In the genomic region with DNA sequence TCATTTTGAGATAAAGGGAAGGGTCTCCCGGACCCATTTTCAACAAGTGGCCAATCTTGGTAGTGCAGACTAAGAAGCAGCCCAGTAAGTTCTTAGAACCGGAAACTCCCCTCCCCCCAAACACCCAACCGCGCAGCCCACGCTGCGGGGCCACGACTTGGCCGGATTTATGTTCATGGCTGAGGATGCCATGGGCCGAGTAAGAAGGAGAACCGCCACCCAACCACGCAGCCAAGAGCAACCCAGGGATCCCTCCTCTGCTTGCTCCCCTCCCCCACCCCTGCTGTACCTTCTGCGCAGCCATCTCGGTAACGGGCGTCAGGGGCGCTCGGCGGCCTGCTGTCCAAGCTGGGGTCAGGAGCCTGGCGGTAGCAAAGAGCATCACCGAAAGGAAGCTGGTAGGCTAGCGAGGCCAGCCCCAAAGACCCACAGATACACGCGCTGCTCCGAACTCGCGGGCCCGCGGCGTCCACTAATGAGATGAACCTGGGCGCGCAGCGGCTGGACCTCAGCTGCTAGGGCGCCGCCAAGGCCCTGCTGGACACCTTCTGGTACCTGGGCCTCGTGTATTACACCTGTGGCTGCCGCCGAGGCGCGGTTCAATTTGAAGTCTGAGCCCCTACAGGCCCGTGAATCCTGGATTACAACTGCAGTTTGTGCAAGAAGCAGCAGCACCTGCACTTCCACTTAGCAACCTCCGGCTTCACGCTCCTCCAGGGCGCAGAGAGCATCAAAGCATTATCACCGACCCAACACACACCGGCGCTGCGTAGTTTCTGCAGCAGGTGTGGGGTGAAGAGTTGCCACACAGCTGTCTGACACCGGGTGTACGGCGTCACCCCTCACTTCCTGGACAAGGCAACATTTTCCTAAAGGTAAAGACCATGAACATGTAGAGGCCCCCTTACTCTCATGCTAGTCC, we compare ENCODE assay signal across 8 cellular contexts.
DNase-seq lines count a peak whose midpoint lies in the region; ATAC-seq and TF ChIP-seq lines count a peak whose summit lies in the region.

No MANE protein-coding gene starts in this region.

- intact Hi-C loops in esophagus squamous epithelium (cut with DNase I) (no loop called here), prostate gland (cut with DNase I) (no loop called here), upper lobe of right lung (cut with DNase I) (no loop called here)

- H3K27ac ChIP-seq in esophagus squamous epithelium: peak overlapping the region in 2 of 4 donors; percentile 25 to 28
- peak overlapping the region; percentile 35 to 45 for H3K27ac ChIP-seq in prostate gland
- no peak overlapping the region for H3K27ac ChIP-seq in upper lobe of right lung
- H3K27ac ChIP-seq in WERI-Rb-1: no peak overlapping the region

- no peaks in the 10 kb centered on the region for H3K9me3 ChIP-seq in esophagus squamous epithelium
- H3K9me3 ChIP-seq in prostate gland: no peaks in the 10 kb centered on the region
- H3K9me3 ChIP-seq in upper lobe of right lung: no peaks in the 10 kb centered on the region
- H3K9me3 ChIP-seq in WERI-Rb-1 (ENCODE audit: severe bottlenecking): no peaks in the 10 kb centered on the region

- peaks cover 0 to 8% (median 0%) of the 10 kb centered on the region in 3 donors for H3K4me1 ChIP-seq in esophagus squamous epithelium
- H3K4me1 ChIP-seq in prostate gland (replicated peaks): no peaks in the 10 kb centered on the region
- no peaks in the 10 kb centered on the region for H3K4me1 ChIP-seq in upper lobe of right lung

- DNase-seq in NCI-H146 (lab: John Stamatoyannopoulos, UW) (peak; percentile 2), NCI-H146 treated with DMSO at 0.1 percent for 48 hours (lab: John Stamatoyannopoulos, UW; ENCODE audit: unreplicated experiment) (no peak), activated T-cell treated with anti-CD3 and anti-CD28 coated beads for 24 hours (ENCODE audit: low read depth) (peak; percentile 22), esophagus squamous epithelium (lab: John Stamatoyannopoulos, UW) (no peak), prostate gland (ENCODE audit: low spot score) (peak; percentile 4), upper lobe of right lung (peak; percentile 66), GM13976 (ENCODE audit: low spot score) (no peak), WERI-Rb-1 (no peak)

- ATAC-seq in upper lobe of right lung: peak; percentile 79

- in situ Hi-C loops in GM13976 (cut with MboI; ENCODE audit: low sequenced_read_pairs, unreplicated experiment): no loop called here

- H3K36me3 ChIP-seq in esophagus squamous epithelium (no peaks in the 10 kb centered on the region), prostate gland (no peaks in the 10 kb centered on the region), upper lobe of right lung (no peaks in the 10 kb centered on the region), WERI-Rb-1 (no peaks in the 10 kb centered on the region)

- TF ChIP-seq POLR2A in esophagus squamous epithelium (IDR thresholded peaks at IDR 0.05) (no peak), prostate gland (IDR thresholded peaks at IDR 0.05) (no peak)

- peak in 1 of 6 experiments; percentile 30 for TF ChIP-seq CTCF in esophagus squamous epithelium (IDR thresholded peaks at IDR 0.05)
- TF ChIP-seq CTCF in prostate gland (IDR thresholded peaks at IDR 0.05): peak in 3 of 4 experiments; percentile 18 to 33 (median 23)
- peak; percentile 29 for TF ChIP-seq CTCF in upper lobe of right lung (IDR thresholded peaks at IDR 0.05)
- no peak for TF ChIP-seq CTCF in GM13976 (IDR thresholded peaks at IDR 0.05; ENCODE audit: borderline replicate concordance, control extremely low read depth, extremely low read depth, insufficient read depth, missing control alignments)
- TF ChIP-seq CTCF in WERI-Rb-1 (IDR thresholded peaks at IDR 0.05; ENCODE audit: low read depth, low read length): no peak

- H3K4me3 ChIP-seq in esophagus squamous epithelium: peak overlapping the region; percentile 19 to 64 (median 46)
- H3K4me3 ChIP-seq in prostate gland: peak overlapping the region; percentile 39 to 42
- peak overlapping the region; percentile 45 for H3K4me3 ChIP-seq in upper lobe of right lung
- no peak overlapping the region for H3K4me3 ChIP-seq in WERI-Rb-1 (ENCODE audit: low read depth, low read length)

- WGBS in esophagus squamous epithelium, 2 donors: 0 to 25% methylated on average over 9 to 12 of the region's 50 CpGs
- 0% methylated on average over 1 of the region's 50 CpGs for WGBS in prostate gland

- H3K27me3 ChIP-seq in esophagus squamous epithelium (peaks cover 0 to 7% (median 0%) of the 10 kb centered on the region in 4 donors), prostate gland (replicated peaks; ENCODE audit: insufficient read depth) (no peaks in the 10 kb centered on the region), upper lobe of right lung (no peaks in the 10 kb centered on the region), WERI-Rb-1 (ENCODE audit: insufficient read depth, low read depth, severe bottlenecking) (peaks cover 23% of the 10 kb centered on the region)

Comparison
In these comparisons a context has a peak if more than half of its experiments do, and no peak if none do; other contexts are left out.
1. DNase-seq: peak in NCI-H146 (single experiment), activated T-cell treated with anti-CD3 and anti-CD28 coated beads for 24 hours (single experiment), prostate gland (single experiment) and upper lobe of right lung (single experiment); none in NCI-H146 treated with DMSO at 0.1 percent for 48 hours (single experiment), esophagus squamous epithelium (single experiment), GM13976 (single experiment) and WERI-Rb-1 (single experiment).
2. H3K27ac ChIP-seq: peak in prostate gland (2 of 2); none in upper lobe of right lung (single experiment) and WERI-Rb-1 (single experiment).
3. CTCF ChIP-seq: peak in prostate gland (3 of 4) and upper lobe of right lung (single experiment); none in GM13976 (single experiment) and WERI-Rb-1 (single experiment).